8 cellular contexts compared by ENCODE assay signal in genomic region chr15:94584833-94585244, GRCh38.
DNase-seq lines count a peak whose midpoint lies in the region; ATAC-seq and TF ChIP-seq lines count a peak whose summit lies in the region.

No MANE protein-coding gene starts in this region.

- 35 to 58% (median 47%) methylated on average over 11 of the region's 11 CpGs for WGBS in adrenal gland, 4 donors
- 42 to 50% methylated on average over 11 of the region's 11 CpGs for WGBS in testis, 2 donors

- H3K4me1 ChIP-seq in adrenal gland (replicated peaks in 1 of 2), result no peaks in the 10 kb centered on the region
- H3K4me1 ChIP-seq in ascending aorta, result no peaks in the 10 kb centered on the region
- no peaks in the 10 kb centered on the region for H3K4me1 ChIP-seq in testis

- peak; percentile 66 for ATAC-seq in GM18858 (IDR thresholded peaks at IDR 0.05; ENCODE audit: unreplicated experiment)
- peak; percentile 77 for ATAC-seq in HG02763 (IDR thresholded peaks at IDR 0.05; ENCODE audit: unreplicated experiment)

- DNase-seq in RPMI7951 (ENCODE audit: low read depth) (peak; percentile 68), adrenal gland (peak in 4 of 7 donors; percentile 20 to 54 (median 36)), ascending aorta (ENCODE audit: low spot score in 2 of 2) (no peak), testis (no peak), NCI-H187 (lab: John Stamatoyannopoulos, UW) (no peak)
- peak; percentile 29 to 51 (median 37) for DNase-seq in stimulated activated CD4-positive, alpha-beta T cell treated with anti-CD3 and anti-CD28 coated beads, TNF-alpha, amount 100 ng/mL, for 48 hours (ENCODE audit: low read depth in 3 of 3)

- no peaks in the 10 kb centered on the region for H3K36me3 ChIP-seq in adrenal gland (replicated peaks in 1 of 2)
- no peaks in the 10 kb centered on the region for H3K36me3 ChIP-seq in ascending aorta
- no peaks in the 10 kb centered on the region for H3K36me3 ChIP-seq in testis (ENCODE audit: low read depth, missing control alignments)

- H3K4me3 ChIP-seq in adrenal gland (peak overlapping the region in 1 of 4 donors; percentile 9), ascending aorta (no peak overlapping the region), testis (no peak overlapping the region)

- H3K9me3 ChIP-seq in adrenal gland (replicated peaks in 1 of 3) (no peaks in the 10 kb centered on the region), ascending aorta (no peaks in the 10 kb centered on the region), testis (no peaks in the 10 kb centered on the region)

- TF ChIP-seq POLR2A in adrenal gland (IDR thresholded peaks at IDR 0.05), result no peak
- no peak for TF ChIP-seq POLR2A in testis (IDR thresholded peaks at IDR 0.05)

- H3K27me3 ChIP-seq in adrenal gland (no peaks in the 10 kb centered on the region), ascending aorta (no peaks in the 10 kb centered on the region), testis (no peaks in the 10 kb centered on the region)

- TF ChIP-seq CTCF in adrenal gland (IDR thresholded peaks at IDR 0.05) (no peak), ascending aorta (IDR thresholded peaks at IDR 0.05) (no peak), testis (IDR thresholded peaks at IDR 0.05) (no peak)

- peak overlapping the region in 1 of 5 donors; percentile 6 for H3K27ac ChIP-seq in adrenal gland
- H3K27ac ChIP-seq in ascending aorta, result no peak overlapping the region
- H3K27ac ChIP-seq in testis, result no peak overlapping the region

- intact Hi-C loops in adrenal gland (cut with DNase I), result no loop called here
- intact Hi-C loops in ascending aorta (cut with DNase I), result no loop called here
- intact Hi-C loops in testis (cut with DNase I; ENCODE audit: low total_unique reads), result no loop called here

Comparison
In these comparisons a context has a peak if more than half of its experiments do, and no peak if none do; other contexts are left out.
1. DNase-seq: peak in RPMI7951 (single experiment), adrenal gland (4 of 7) and stimulated activated CD4-positive, alpha-beta T cell treated with anti-CD3 and anti-CD28 coated beads, TNF-alpha, amount 100 ng/mL, for 48 hours (3 of 3); none in ascending aorta (0 of 2), testis (single experiment) and NCI-H187 (0 of 2).